27 cellular contexts compared by ENCODE assay signal in genomic region chr5:166031926-166032325, GRCh38.
"Had no signal": no experiment of that assay in that cellular context is flagged by ENCODE, and none has a peak within 500 bp of the region (broad histone marks: within the 10 kb centered on the region; RNA-seq: fewer than 3 reads in every experiment).

No MANE protein-coding gene starts in this region.

- FAIRE-seq: astrocyte, TTC549 had no signal

- H3K36me3 Mint-ChIP-seq: naive B cell; stimulated activated effector memory CD8-positive, alpha-beta T cell treated with anti-CD3 and anti-CD28 coated beads, Interleukin-12 subunit alpha, Interleukin-12 subunit beta, amount 100 ng/mL, for 72 hours had no signal

- H3K9me3 ChIP-seq: ovary, right lobe of liver, upper lobe of left lung, vagina had no signal

- H3K4me1 Mint-ChIP-seq: activated CD4-positive, alpha-beta memory T cell treated with anti-CD3 and anti-CD28 coated beads, Interleukin-2, amount 10 ng/mL, durations not matched to agents 7 days and 5 days; activated T-helper 17 cell treated with anti-CD3 and anti-CD28 coated beads, Interleukin-2, amount 50 U/mL, for 72 hours; naive B cell; stimulated activated effector memory CD8-positive, alpha-beta T cell treated with anti-CD3 and anti-CD28 coated beads, Interleukin-12 subunit alpha, Interleukin-12 subunit beta, amount 100 ng/mL, for 72 hours; stimulated activated naive CD8-positive, alpha-beta T cell treated with anti-CD3 and anti-CD28 coated beads, Interleukin-15, amount 100 ng/mL, for 72 hours had no signal

- H3K4me3 Mint-ChIP-seq: activated CD4-positive, alpha-beta memory T cell treated with anti-CD3 and anti-CD28 coated beads, Interleukin-2, amount 10 ng/mL, durations not matched to agents 7 days and 5 days; activated T-cell treated with anti-CD3 and anti-CD28 coated beads, Interleukin-2, amount 50 U/mL, for 4 hours; activated T-helper 17 cell treated with anti-CD3 and anti-CD28 coated beads, Interleukin-2, amount 50 U/mL, for 72 hours; dendritic cell treated with granulocyte-macrophage colony-stimulating factor and Interleukin-4, amounts not matched to agents 40 ng/mL and 50 ng/mL, for 4 days; naive B cell; stimulated activated effector memory CD8-positive, alpha-beta T cell treated with anti-CD3 and anti-CD28 coated beads, Interleukin-12 subunit alpha, Interleukin-12 subunit beta, amount 100 ng/mL, for 72 hours; stimulated activated naive CD8-positive, alpha-beta T cell treated with anti-CD3 and anti-CD28 coated beads, Interleukin-15, amount 100 ng/mL, for 72 hours had no signal

- H3K27me3 ChIP-seq: brain microvascular endothelial cell, ovary, right lobe of liver, upper lobe of left lung, vagina had no signal

- ATAC-seq: activated T-cell treated with anti-CD3 and anti-CD28 coated beads, Interleukin-2, amount 50 U/mL, for 4 hours; activated T-helper 17 cell treated with anti-CD3 and anti-CD28 coated beads, Interleukin-2, amount 50 U/mL, for 72 hours; right lobe of liver; stimulated activated effector memory CD8-positive, alpha-beta T cell treated with anti-CD3 and anti-CD28 coated beads, Interleukin-12 subunit alpha, Interleukin-12 subunit beta, amount 100 ng/mL, for 72 hours; stimulated activated naive CD8-positive, alpha-beta T cell treated with anti-CD3 and anti-CD28 coated beads, Interleukin-15, amount 100 ng/mL, for 72 hours had no signal

- H3K27me3 Mint-ChIP-seq: activated CD4-positive, alpha-beta memory T cell treated with anti-CD3 and anti-CD28 coated beads, Interleukin-2, amount 10 ng/mL, durations not matched to agents 7 days and 5 days; activated T-helper 17 cell treated with anti-CD3 and anti-CD28 coated beads, Interleukin-2, amount 50 U/mL, for 72 hours; dendritic cell treated with granulocyte-macrophage colony-stimulating factor and Interleukin-4, amounts not matched to agents 40 ng/mL and 50 ng/mL, for 4 days; naive B cell; progenitor cell of endocrine pancreas; stimulated activated naive CD8-positive, alpha-beta T cell treated with anti-CD3 and anti-CD28 coated beads, Interleukin-15, amount 100 ng/mL, for 72 hours had no signal

- H3K27ac Mint-ChIP-seq: activated CD4-positive, alpha-beta memory T cell treated with anti-CD3 and anti-CD28 coated beads, Interleukin-2, amount 10 ng/mL, durations not matched to agents 7 days and 5 days; activated T-helper 17 cell treated with anti-CD3 and anti-CD28 coated beads, Interleukin-2, amount 50 U/mL, for 72 hours; dendritic cell treated with granulocyte-macrophage colony-stimulating factor and Interleukin-4, amounts not matched to agents 40 ng/mL and 50 ng/mL, for 4 days; naive B cell; progenitor cell of endocrine pancreas; stimulated activated effector memory CD8-positive, alpha-beta T cell treated with anti-CD3 and anti-CD28 coated beads, Interleukin-12 subunit alpha, Interleukin-12 subunit beta, amount 100 ng/mL, for 72 hours; stimulated activated naive CD8-positive, alpha-beta T cell treated with anti-CD3 and anti-CD28 coated beads, Interleukin-15, amount 100 ng/mL, for 72 hours had no signal

- H3K4me3 ChIP-seq: left ventricle myocardium inferior, lung, ovary, right lobe of liver, upper lobe of left lung, vagina had no signal

- H3K4me1 ChIP-seq: left ventricle myocardium inferior, right lobe of liver, upper lobe of left lung, vagina had no signal

- H3K36me3 ChIP-seq: brain microvascular endothelial cell, left ventricle myocardium inferior, ovary, right lobe of liver, upper lobe of left lung, vagina had no signal

- DNase-seq: activated CD4-positive, alpha-beta memory T cell treated with anti-CD3 and anti-CD28 coated beads, Interleukin-2, amount 10 ng/mL, durations not matched to agents 7 days and 5 days; activated CD4-positive, alpha-beta T cell treated with anti-CD3 and anti-CD28 coated beads for 48 hours; activated CD8-positive, alpha-beta memory T cell treated with anti-CD3 and anti-CD28 coated beads, Interleukin-2, amount 50 U/mL, for 48 hours; activated gamma-delta T cell treated with Interleukin-2 at 50 U/mL for 16 hours; activated naive CD4-positive, alpha-beta T cell treated with anti-CD3 and anti-CD28 coated beads, Interleukin-2, amount 50 U/mL, for 16 hours; activated T-cell treated with anti-CD3 and anti-CD28 coated beads, Interleukin-2, amount 50 U/mL, for 4 hours; amniotic stem cell; brain microvascular endothelial cell; central memory CD4-positive, alpha-beta T cell; left ventricle myocardium inferior; naive B cell; ovary; right lobe of liver; stimulated activated CD4-positive, alpha-beta T cell treated with anti-CD3 and anti-CD28 coated beads, Interleukin-12 subunit alpha, Interleukin-12 subunit beta, amount 100 ng/mL, for 4 hours; stimulated activated CD4-positive, alpha-beta T cell treated with anti-CD3 and anti-CD28 coated beads, Interleukin-4, amount 100 ng/mL, for 1 hour; stimulated activated naive CD8-positive, alpha-beta T cell treated with anti-CD3 and anti-CD28 coated beads, Interleukin-15, amount 100 ng/mL, for 72 hours; substantia nigra; upper lobe of left lung had no signal

- H3K27ac ChIP-seq: brain microvascular endothelial cell, left ventricle myocardium inferior, ovary, right lobe of liver, upper lobe of left lung, vagina, VCaP had no signal
